8 cellular contexts compared by ENCODE assay signal in the genomic region with DNA sequence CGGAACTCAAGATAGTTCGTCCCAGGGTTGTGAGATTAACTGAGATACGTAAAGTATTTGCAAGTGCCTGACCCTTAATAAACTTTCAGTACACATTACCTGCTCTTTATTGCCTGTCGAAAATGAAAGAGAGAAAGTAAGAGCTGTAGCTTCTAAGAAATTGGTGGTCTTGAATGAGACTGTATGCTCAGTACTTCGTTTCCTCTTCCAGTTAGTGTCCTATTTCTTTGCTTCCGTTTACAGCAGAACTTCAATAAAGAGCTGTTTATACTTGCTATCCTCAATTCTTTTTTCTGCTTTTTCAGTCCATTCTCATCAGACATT. TPM values are rescaled to one million over a fixed set of nuclear protein-coding genes. Genes with fewer than 3 reads are reported as not detected.
DNase-seq lines count a peak whose midpoint lies in the region; ATAC-seq and TF ChIP-seq lines count a peak whose summit lies in the region.

No MANE protein-coding gene starts in this region.

- peaks cover 0 to 21% (median 9%) of the 10 kb centered on the region in 5 donors for H3K27me3 Mint-ChIP-seq in naive thymus-derived CD4-positive, alpha-beta T cell

- TF ChIP-seq CTCF in GM10248 (IDR thresholded peaks at IDR 0.05; ENCODE audit: control extremely low read depth, extremely low read depth, low read depth, missing control alignments) = no peak
- TF ChIP-seq CTCF in mammary epithelial cell (conservative IDR thresholded peaks at IDR 0.05 in 1 of 2, IDR thresholded peaks at IDR 0.05 in 1 of 2; ENCODE audit: extremely low read depth in 1 of 2, insufficient read depth in 1 of 2, low read depth in 1 of 2, low read length in 2 of 2) = no peak

- H3K36me3 ChIP-seq in HUES64 (ENCODE audit: insufficient read depth, low read length) (0 out of 2 replicates have a peak, but pooled peaks cover 3% of the 10 kb centered on the region), mammary epithelial cell (ENCODE audit: insufficient read depth, low read length) (no peaks in the 10 kb centered on the region)
- H3K36me3 ChIP-seq in naive thymus-derived CD4-positive, alpha-beta T cell (ENCODE audit: control insufficient read depth in 2 of 3, insufficient read depth in 3 of 3, low read length in 3 of 3) = no peaks in the 10 kb centered on the region

- H3K79me2 ChIP-seq in mammary epithelial cell (ENCODE audit: insufficient read depth, low read length) = peaks cover 55% of the 10 kb centered on the region

- H3K4me3 Mint-ChIP-seq in naive thymus-derived CD4-positive, alpha-beta T cell = peak overlapping the region; percentile 95 to 99 (median 98)

- H2AFZ ChIP-seq in mammary epithelial cell (ENCODE audit: low read depth, low read length) = peak overlapping the region; percentile 82

- H3K9ac ChIP-seq in HUES64 (ENCODE audit: low read depth, low read length) (peak overlapping the region; percentile 76), mammary epithelial cell (ENCODE audit: insufficient read depth, low read length) (peak overlapping the region; percentile 96)

- peak overlapping the region; percentile 97 for H3K4me3 ChIP-seq in HUES64 (ENCODE audit: low read length)
- H3K4me3 ChIP-seq in mammary epithelial cell (replicated peaks in 1 of 3; ENCODE audit: insufficient read depth in 1 of 3, low read depth in 2 of 3, low read length in 3 of 3) = peak overlapping the region; percentile 81 to 87 (median 87)
- H3K4me3 ChIP-seq in naive thymus-derived CD4-positive, alpha-beta T cell (ENCODE audit: low read length) = peak overlapping the region; percentile 85

- ATAC-seq in GM21515 (IDR thresholded peaks at IDR 0.05; ENCODE audit: unreplicated experiment) = peak; percentile 65
- ATAC-seq in naive thymus-derived CD4-positive, alpha-beta T cell = no peak

- intact Hi-C loops in mammary epithelial cell (cut with micrococcal nuclease) = loop anchor here (1.0 to 10.0 kb wide), 2 partner anchors 139 to 452 kb away; no protein-coding TSS in a partner anchor
- intact Hi-C loops in naive thymus-derived CD4-positive, alpha-beta T cell (cut with micrococcal nuclease) = loop anchor here (1.0 to 10.0 kb wide), 7 partner anchors 115 to 1550 kb away; partner anchors contain the start of genes SNX2 (in 2 of the 2), CSNK1G3 (in 1 of the 2) and LOX (in 1 of the 2)

- BruUV-seq in mammary epithelial cell (replicated peaks; lab: Mats Ljungman, UMichigan) = TSS peak; percentile 68

- H3K4me1 Mint-ChIP-seq in naive thymus-derived CD4-positive, alpha-beta T cell = peaks cover 30 to 51% (median 47%) of the 10 kb centered on the region in 7 donors

- dilution Hi-C loops in mammary epithelial cell (cut with HindIII; ENCODE audit: low sequenced_read_pairs) = no loop called here

- H3K27ac ChIP-seq in HUES64 (ENCODE audit: low read depth, low read length) = peak overlapping the region; percentile 34
- peak overlapping the region; percentile 97 for H3K27ac ChIP-seq in mammary epithelial cell (ENCODE audit: insufficient read depth, low read depth, low read length)
- peak overlapping the region; percentile 73 for H3K27ac ChIP-seq in naive thymus-derived CD4-positive, alpha-beta T cell (ENCODE audit: low read depth, low read length)

- POLR2A ChIA-PET in GM10248 (lab: Yijun Ruan, JAX) = no interaction called here
- POLR2A ChIA-PET in naive thymus-derived CD4-positive, alpha-beta T cell (lab: Charles Lee) = interaction anchor here (1.6 kb wide), 1 partner anchor 1461 kb away, joined by 8 read pairs; the partner anchor contains the start of gene CEP120

- peak overlapping the region; percentile 77 for H3K4me2 ChIP-seq in mammary epithelial cell (ENCODE audit: insufficient read depth, low read depth, low read length)

- H3K27ac Mint-ChIP-seq in naive thymus-derived CD4-positive, alpha-beta T cell = peak overlapping the region; percentile 93 to 98 (median 96)

- in situ Hi-C loops in mammary epithelial cell (cut with MboI; ENCODE audit: low sequenced_read_pairs in 2 of 2) = loop anchor here (10.0 to 25.0 kb wide), 2 partner anchors 125 to 192 kb away; partner anchors contain the start of gene LOX (in 1 of the 2)

- H3K9me3 ChIP-seq in HUES64 (ENCODE audit: insufficient read depth, low read depth, low read length) (peaks cover 3% of the 10 kb centered on the region; the same call in 1 of the 2 replicates), mammary epithelial cell (replicated peaks; ENCODE audit: insufficient read depth, low read length) (no peaks in the 10 kb centered on the region)
- H3K9me3 ChIP-seq in naive thymus-derived CD4-positive, alpha-beta T cell (ENCODE audit: control insufficient read depth in 2 of 3, low read length in 3 of 3) = no peaks in the 10 kb centered on the region

- H3K27me3 ChIP-seq in HUES64 (ENCODE audit: insufficient read depth, low read length) (no peaks in the 10 kb centered on the region), mammary epithelial cell (ENCODE audit: insufficient read depth, low read length) (no peaks in the 10 kb centered on the region)
- H3K27me3 ChIP-seq in naive thymus-derived CD4-positive, alpha-beta T cell (ENCODE audit: control insufficient read depth in 2 of 2, insufficient read depth in 2 of 2, low read length in 2 of 2) = no peaks in the 10 kb centered on the region

- DNase-seq in GM10248 (ENCODE audit: extremely low spot score) = peak; percentile 16
- no peak for DNase-seq in mammary epithelial cell
- DNase-seq in naive thymus-derived CD4-positive, alpha-beta T cell = no peak
- DNase-seq in SW480 (ENCODE audit: low spot score) = no peak
- DNase-seq in KG1 (lab: John Stamatoyannopoulos, UW) = no peak
- DNase-seq in activated CD4-positive, alpha-beta T cell treated with anti-CD3 and anti-CD28 coated beads, Interleukin-2, amount 50 U/mL, for 1 hour = no peak

- H3K36me3 Mint-ChIP-seq in naive thymus-derived CD4-positive, alpha-beta T cell = peaks cover 5 to 22% (median 17%) of the 10 kb centered on the region in 5 donors

- H3K9me3 Mint-ChIP-seq in naive thymus-derived CD4-positive, alpha-beta T cell = peaks cover 0 to 17% (median 0%) of the 10 kb centered on the region in 11 donors

- H4K20me1 ChIP-seq in mammary epithelial cell (ENCODE audit: insufficient read depth, low read length) = no peaks in the 10 kb centered on the region

- CTCF ChIA-PET in GM10248 (lab: Yijun Ruan, JAX) (interaction anchor here (0.6 to 6.0 kb wide), 4 partner anchors 11 to 114 kb away, joined by 3 to 66 read pairs (median 6); no protein-coding TSS in a partner anchor), mammary epithelial cell (lab: Charles Lee; ENCODE audit: low non-redundant PET) (no interaction called here)
- CTCF ChIA-PET in naive thymus-derived CD4-positive, alpha-beta T cell (lab: Charles Lee) = no interaction called here

- WGBS in HUES64 = 2% methylated on average over 6 of the region's 6 CpGs
- 2% methylated on average over 6 of the region's 6 CpGs for WGBS in mammary epithelial cell (ENCODE audit: low coverage, missing lambda C conversion rate)

- peaks cover 7% of the 10 kb centered on the region; the same call in 1 of the 2 replicates for H3K4me1 ChIP-seq in HUES64 (ENCODE audit: insufficient read depth, low read length)
- H3K4me1 ChIP-seq in mammary epithelial cell (ENCODE audit: insufficient read depth, low read length) = peaks cover 10% of the 10 kb centered on the region
- peaks cover 9 to 16% of the 10 kb centered on the region in 2 donors for H3K4me1 ChIP-seq in naive thymus-derived CD4-positive, alpha-beta T cell (ENCODE audit: control insufficient read depth in 2 of 2, insufficient read depth in 2 of 2, low read length in 2 of 2)

RNA-seq across cellular contexts. Expression of gene SRFBP1, which starts 0.5 kb away (rescaled TPM):
- 15.4 TPM for polyA plus RNA-seq in HUES64 (2013, experiment 1 of 2)
- 16.0 TPM for polyA plus RNA-seq in HUES64 (2013, experiment 2 of 2)
- 10 to 100 TPM; 16.0 to 18.2 TPM for total RNA-seq in mammary epithelial cell
- polyA plus RNA-seq in mammary epithelial cell = 4.8 TPM
- polyA minus RNA-seq in mammary epithelial cell = 2.7 TPM
- total RNA-seq in naive thymus-derived CD4-positive, alpha-beta T cell = 10 to 100 TPM in 3 of 5 experiments, 1 to 10 TPM in 2; 7.5 to 14.5 (median 11.8) TPM
- polyA plus RNA-seq in naive thymus-derived CD4-positive, alpha-beta T cell = 10 to 100 TPM; 11.8 to 13.3 TPM

Comparison
In these comparisons a context has a peak if more than half of its experiments do, and no peak if none do; other contexts are left out.
1. H3K27ac ChIP-seq: peak in every context shown above with its lines; median percentile 97 in mammary epithelial cell; 73 in naive thymus-derived CD4-positive, alpha-beta T cell; 34 in HUES64.